Comparison of ENCODE assay signal across 8 cellular contexts in genomic region chr1:200488375-200489165, GRCh38.
A peak's percentile ranks its signal among the peaks of the same experiment; 100 is the strongest.
DNase-seq lines count a peak whose midpoint lies in the region; ATAC-seq, FAIRE-seq and TF ChIP-seq lines count a peak whose summit lies in the region.

No MANE protein-coding gene starts in this region.

- H3K4me2 ChIP-seq in endothelial cell of umbilical vein (ENCODE audit: insufficient read depth, low read length) (peak overlapping the region; percentile 43), mesendoderm (ENCODE audit: low read length) (peak overlapping the region; percentile 31)

- no peak for DNase-seq in Right ventricle myocardium inferior (ENCODE audit: missing footprints)
- DNase-seq in cardiac septum (ENCODE audit: low spot score): no peak
- DNase-seq in NCI-H2227 (lab: John Stamatoyannopoulos, UW; ENCODE audit: unreplicated experiment): peak; percentile 84
- DNase-seq in endothelial cell of umbilical vein (ENCODE audit: low read depth, low spot score): peak; percentile 72
- peak; percentile 81 for DNase-seq in mesendoderm
- DNase-seq in tibial artery: peak in 1 of 2 donors; percentile 43

- H3K9me1 ChIP-seq in endothelial cell of umbilical vein (replicated peaks; ENCODE audit: control insufficient read depth, extremely low read depth, insufficient read depth, low read length): no peaks in the 10 kb centered on the region

- H3K36me3 ChIP-seq in endothelial cell of umbilical vein (ENCODE audit: control insufficient read depth in 2 of 2, extremely low read depth in 1 of 2, insufficient read depth in 2 of 2, low read length in 2 of 2): no peaks in the 10 kb centered on the region
- no peaks in the 10 kb centered on the region for H3K36me3 ChIP-seq in mesendoderm (ENCODE audit: control insufficient read depth, insufficient read depth, low read length)
- H3K36me3 ChIP-seq in tibial artery: no peaks in the 10 kb centered on the region

- H4K8ac ChIP-seq in mesendoderm (ENCODE audit: low read depth, low read length): no peak overlapping the region

- no peaks in the 10 kb centered on the region for H3K9me3 ChIP-seq in endothelial cell of umbilical vein (replicated peaks; ENCODE audit: control insufficient read depth, insufficient read depth, low read length)
- no peaks in the 10 kb centered on the region for H3K9me3 ChIP-seq in tibial artery

- H3K56ac ChIP-seq in mesendoderm (ENCODE audit: low read length): peak overlapping the region; percentile 43

- FAIRE-seq in endothelial cell of umbilical vein (lab: Jason Lieb, UNC): peak; percentile 87

- dilution Hi-C loops in endothelial cell of umbilical vein (cut with MboI; ENCODE audit: extremely low pct_ligation_motif_present, low sequenced_read_pairs): no loop called here

- intact Hi-C loops in Right ventricle myocardium inferior (cut with DNase I) (loop anchor here (2.0 to 10.0 kb wide), 2 partner anchors 184 to 804 kb away; no protein-coding TSS in a partner anchor), cardiac septum (cut with DNase I) (loop anchor here (2.0 to 10.0 kb wide), 3 partner anchors 186 to 354 kb away; no protein-coding TSS in a partner anchor), endothelial cell of umbilical vein (cut with micrococcal nuclease) (loop anchor here (1.0 to 10.0 kb wide), 10 partner anchors 72 to 943 kb away; partner anchors contain the start of gene ZNF281), tibial artery (cut with DNase I; ENCODE audit: low total_unique reads) (loop anchor here (10.0 kb wide), 1 partner anchor 214 kb away; no protein-coding TSS in a partner anchor)

- no peak overlapping the region for H2BK5ac ChIP-seq in mesendoderm (ENCODE audit: low read length)

- H3K9ac ChIP-seq in endothelial cell of umbilical vein (replicated peaks; ENCODE audit: extremely low read depth, insufficient read depth, low read length): no peak overlapping the region
- peak overlapping the region; percentile 29 for H3K9ac ChIP-seq in mesendoderm (ENCODE audit: low read length)

- H3K4me1 ChIP-seq in endothelial cell of umbilical vein (ENCODE audit: control insufficient read depth, extremely low read depth, insufficient read depth, low read length): peaks cover 10% of the 10 kb centered on the region
- no peaks in the 10 kb centered on the region for H3K4me1 ChIP-seq in mesendoderm (ENCODE audit: control insufficient read depth, low read depth, low read length)
- peaks cover 0 to 5% (median 0%) of the 10 kb centered on the region in 4 donors for H3K4me1 ChIP-seq in tibial artery

- 100% methylated on average over 2 of the region's 15 CpGs for WGBS in mesendoderm (ENCODE audit: extremely low coverage, insufficient coverage, low lambda C conversion rate)

- H3K18ac ChIP-seq in mesendoderm (ENCODE audit: low read length): no peak overlapping the region

- TF ChIP-seq CTCF in endothelial cell of umbilical vein (IDR thresholded peaks at IDR 0.05; ENCODE audit: extremely low read depth in 1 of 2, insufficient read depth in 1 of 2, low read depth in 1 of 2, low read length in 2 of 2): peak; percentile 71 to 73
- peak; percentile 72 to 78 for TF ChIP-seq CTCF in tibial artery (IDR thresholded peaks at IDR 0.05)

- peak overlapping the region; percentile 18 for H3K4ac ChIP-seq in mesendoderm (ENCODE audit: low read depth, low read length)

- H3K4me3 ChIP-seq in endothelial cell of umbilical vein (replicated peaks in 1 of 3; ENCODE audit: insufficient read depth in 1 of 3, low read depth in 1 of 3, low read length in 3 of 3) (no peak overlapping the region), mesendoderm (ENCODE audit: low read length) (no peak overlapping the region), tibial artery (no peak overlapping the region)

- ATAC-seq in Right ventricle myocardium inferior (peak; percentile 62), HG02981 (IDR thresholded peaks at IDR 0.05; ENCODE audit: unreplicated experiment) (peak; percentile 60)
- ATAC-seq in activated CD4-positive, CD25-positive, alpha-beta regulatory T cell treated with anti-CD3 and anti-CD28 coated beads, Interleukin-2, amount 50 U/mL, for 24 hours: peak; percentile 36 to 42

- H4K20me1 ChIP-seq in endothelial cell of umbilical vein (replicated peaks; ENCODE audit: control insufficient read depth, extremely low read depth, insufficient read depth, low read length): no peaks in the 10 kb centered on the region

- no peak overlapping the region for H2BK120ac ChIP-seq in mesendoderm (ENCODE audit: low read depth, low read length)

- peak overlapping the region; percentile 90 for H2AFZ ChIP-seq in endothelial cell of umbilical vein (ENCODE audit: low read depth, low read length)

- no peaks in the 10 kb centered on the region for H3K79me1 ChIP-seq in mesendoderm (ENCODE audit: low read length)

- no peak for TF ChIP-seq POLR2A in endothelial cell of umbilical vein (IDR thresholded peaks at IDR 0.05; ENCODE audit: low read depth, low read length)

- POLR2A ChIA-PET in endothelial cell of umbilical vein (lab: Charles Lee): no interaction called here

- H3K79me2 ChIP-seq in endothelial cell of umbilical vein (ENCODE audit: control insufficient read depth, insufficient read depth, low read length) (no peaks in the 10 kb centered on the region), mesendoderm (ENCODE audit: control insufficient read depth, insufficient read depth, low read length) (no peaks in the 10 kb centered on the region)

- H3K23ac ChIP-seq in mesendoderm (ENCODE audit: low read length): no peak overlapping the region

- H3K27ac ChIP-seq in endothelial cell of umbilical vein (ENCODE audit: insufficient read depth, low read depth, low read length): no peak overlapping the region
- no peak overlapping the region for H3K27ac ChIP-seq in mesendoderm (ENCODE audit: low read depth, low read length)
- no peak overlapping the region for H3K27ac ChIP-seq in tibial artery

- no TSS peak for BruUV-seq in endothelial cell of umbilical vein (replicated peaks; lab: Mats Ljungman, UMichigan)

- no peak overlapping the region for H4K5ac ChIP-seq in mesendoderm (ENCODE audit: low read length)

- peaks cover 0 to 2% of the 10 kb centered on the region in 2 experiments for H3K27me3 ChIP-seq in endothelial cell of umbilical vein (ENCODE audit: control insufficient read depth in 2 of 2, insufficient read depth in 2 of 2, low read length in 2 of 2)
- no peaks in the 10 kb centered on the region for H3K27me3 ChIP-seq in mesendoderm (ENCODE audit: insufficient read depth, low read length, poor library complexity)
- H3K27me3 ChIP-seq in tibial artery: peaks cover 0 to 11% of the 10 kb centered on the region in 2 donors

- no peak overlapping the region for H2BK15ac ChIP-seq in mesendoderm (replicated peaks; ENCODE audit: low read depth)

- CTCF ChIA-PET in endothelial cell of umbilical vein (lab: Charles Lee): interaction anchor here (0.6 to 2.4 kb wide), 33 partner anchors 10 to 810 kb away, joined by 3 to 51 read pairs (median 4); no protein-coding TSS in a partner anchor

- no peak overlapping the region for H2AK5ac ChIP-seq in mesendoderm (ENCODE audit: low read length)

TF ChIP-seq in endothelial cell of umbilical vein, 7 proteins besides CTCF, POLR2A, EP300 and RAD21:
- TF ChIP-seq FOS (IDR thresholded peaks at IDR 0.05; ENCODE audit: borderline replicate concordance, insufficient read depth, low read length): no peak
- no peak for TF ChIP-seq MYC (IDR thresholded peaks at IDR 0.05; ENCODE audit: low read depth, low read length)
- TF ChIP-seq EZH2 (IDR thresholded peaks at IDR 0.05; ENCODE audit: borderline replicate concordance, low read depth, low read length, severe bottlenecking): no peak
- no peak for TF ChIP-seq POLR2AphosphoS5 (IDR thresholded peaks at IDR 0.05; ENCODE audit: insufficient read depth, low read depth, low read length)
- TF ChIP-seq JUN (IDR thresholded peaks at IDR 0.05; ENCODE audit: borderline replicate concordance, insufficient read depth, insufficient read length, low read depth): no peak
- no peak for TF ChIP-seq GATA2 (IDR thresholded peaks at IDR 0.05; ENCODE audit: insufficient read depth, insufficient read length, low read depth, low read length)

Comparison
In these comparisons a context has a peak if more than half of its experiments do, and no peak if none do; other contexts are left out.
1. DNase-seq: peak in NCI-H2227 (single experiment), endothelial cell of umbilical vein (single experiment) and mesendoderm (single experiment); none in Right ventricle myocardium inferior (single experiment) and cardiac septum (single experiment).
2. Peak in every context shown above with its lines, with median percentiles within 50 percentile points of each other: ATAC-seq.